Comparison of ENCODE assay signal across 8 cellular contexts in genomic region chr11:63838682-63839507, GRCh38. TPM values are rescaled to one million over a fixed set of nuclear protein-coding genes. Genes with fewer than 3 reads are reported as not detected.
DNase-seq lines count a peak whose midpoint lies in the region; ATAC-seq lines count a peak whose summit lies in the region.

Gene MARK2 (plus strand): TSS chr11:63839110. CDS start chr11:63839507, 397 bp downstream.

- peak within 1 kb of the TSS; percentile 92 for H3K4me3 ChIP-seq in GM08714 (ENCODE audit: low read length)

- peak; percentile 75 for ATAC-seq in HG02610 (IDR thresholded peaks at IDR 0.05; ENCODE audit: unreplicated experiment)
- ATAC-seq in activated naive CD4-positive, alpha-beta T cell treated with anti-CD3 and anti-CD28 coated beads, Interleukin-2, amount 50 U/mL, for 72 hours: peak; percentile 82 to 87

- peak within 1 kb of the TSS; percentile 91 to 99 for H3K27ac Mint-ChIP-seq in activated naive CD4-positive, alpha-beta T cell treated with anti-CD3 and anti-CD28 coated beads, Interleukin-2, amount 50 U/mL, for 72 hours

- no peaks in the 10 kb centered on the region for H3K9me3 Mint-ChIP-seq in activated naive CD4-positive, alpha-beta T cell treated with anti-CD3 and anti-CD28 coated beads, Interleukin-2, amount 50 U/mL, for 72 hours

- H3K27ac ChIP-seq in temporal lobe (ENCODE audit: low read depth, low read length): peak within 1 kb of the TSS; percentile 88

- DNase-seq in NCI-H1092 treated with DMSO at 0.1 percent for 48 hours (lab: John Stamatoyannopoulos, UW): peak; percentile 100
- peak; percentile 99 for DNase-seq in SKM-1 (lab: John Stamatoyannopoulos, UW; ENCODE audit: unreplicated experiment)
- DNase-seq in activated naive CD4-positive, alpha-beta T cell treated with anti-CD3 and anti-CD28 coated beads, Interleukin-2, amount 50 U/mL, for 72 hours (ENCODE audit: low spot score in 2 of 2): peak; percentile 99 to 100
- peak; percentile 98 for DNase-seq in globus pallidus (ENCODE audit: low spot score)
- DNase-seq in occipital lobe (lab: John Stamatoyannopoulos, UW): peak; percentile 98

- H3K36me3 Mint-ChIP-seq in activated naive CD4-positive, alpha-beta T cell treated with anti-CD3 and anti-CD28 coated beads, Interleukin-2, amount 50 U/mL, for 72 hours: peaks cover 13 to 14% of the 10 kb centered on the region in 2 donors

RNA-seq across cellular contexts. Expression of gene MARK2, which starts in this region (rescaled TPM):
- 10 to 100 TPM; 26.6 to 30.6 TPM for total RNA-seq in activated naive CD4-positive, alpha-beta T cell treated with anti-CD3 and anti-CD28 coated beads, Interleukin-2, amount 50 U/mL, for 72 hours
- total RNA-seq in occipital lobe (10.8 TPM), temporal lobe (16.0 TPM)

Comparison
In these comparisons a context has a peak if more than half of its experiments do, and no peak if none do; other contexts are left out.
1. Peak in every context shown above with its lines: DNase-seq, ATAC-seq, H3K4me3 ChIP-seq and H3K27ac ChIP-seq.